In the genomic region with DNA sequence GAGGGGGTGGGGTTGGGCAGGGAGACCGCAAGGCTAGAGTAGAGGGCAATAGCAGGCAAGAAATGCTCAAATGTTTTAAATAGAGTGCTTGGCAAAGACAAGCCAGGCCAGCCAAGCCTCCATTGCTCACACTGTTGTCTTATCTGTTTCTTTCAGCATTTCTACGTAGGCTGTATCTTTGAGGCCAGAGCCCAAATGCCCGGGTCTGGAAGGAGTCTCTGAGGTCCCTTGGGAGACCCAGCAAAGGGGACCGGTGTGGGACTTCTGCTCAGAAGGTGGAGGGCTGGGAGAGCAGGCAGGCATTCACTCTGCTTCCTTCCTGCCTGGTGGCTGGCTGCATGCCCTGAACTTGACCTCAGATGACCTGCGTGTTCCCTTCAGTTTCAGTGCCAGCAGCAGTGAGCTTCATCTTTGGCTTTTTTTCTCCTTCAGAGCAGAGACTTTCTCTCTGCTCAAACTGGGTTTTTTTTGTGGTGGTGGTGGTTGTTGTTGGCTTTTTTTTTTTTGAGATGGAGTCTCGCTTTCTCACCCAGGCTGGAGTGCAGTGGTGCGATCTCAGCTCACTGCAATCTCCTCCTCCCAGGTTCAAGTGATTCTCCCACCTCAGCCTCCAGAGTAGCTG, we compare ENCODE assay signal across 8 cellular contexts. TPM values are rescaled to one million over a fixed set of nuclear protein-coding genes. Genes with fewer than 3 reads are reported as not detected.
DNase-seq lines count a peak whose midpoint lies in the region; ATAC-seq, FAIRE-seq and TF ChIP-seq lines count a peak whose summit lies in the region.

No MANE protein-coding gene starts in this region.

- DNase-seq in EH (ENCODE audit: low read depth) (peak; percentile 58), endothelial cell of umbilical vein (ENCODE audit: low read depth, low spot score) (peak; percentile 76), sciatic nerve (ENCODE audit: low spot score) (peak; percentile 82), SW 1271 (lab: John Stamatoyannopoulos, UW) (no peak), NCI-H524 (lab: John Stamatoyannopoulos, UW) (no peak)
- peak; percentile 58 for DNase-seq in T-helper 2 cell treated with Interferon-gamma antibody and Interleukin-4, amounts not matched to agents 5 μg/mL and 100 μg/mL, for 36 hours (ENCODE audit: low spot score)

- H3K4me2 ChIP-seq in endothelial cell of umbilical vein (ENCODE audit: insufficient read depth, low read length): peak overlapping the region; percentile 17

- no peak for TF ChIP-seq CTCF in endothelial cell of umbilical vein (IDR thresholded peaks at IDR 0.05; ENCODE audit: extremely low read depth in 1 of 2, insufficient read depth in 1 of 2, low read depth in 1 of 2, low read length in 2 of 2)

- BruUV-seq in endothelial cell of umbilical vein (replicated peaks; lab: Mats Ljungman, UMichigan): no TSS peak

- H4K20me1 ChIP-seq in endothelial cell of umbilical vein (replicated peaks; ENCODE audit: control insufficient read depth, extremely low read depth, insufficient read depth, low read length): no peaks in the 10 kb centered on the region

- peak overlapping the region; percentile 77 for H3K4me3 Mint-ChIP-seq in T-helper 2 cell treated with Interferon-gamma antibody and Interleukin-4, amounts not matched to agents 5 μg/mL and 100 μg/mL, for 36 hours

- ATAC-seq in GM19467 (IDR thresholded peaks at IDR 0.05; ENCODE audit: unreplicated experiment) (peak; percentile 69), HG03565 (IDR thresholded peaks at IDR 0.05; ENCODE audit: unreplicated experiment) (peak; percentile 62), sciatic nerve (peak; percentile 88)

- no peaks in the 10 kb centered on the region for H3K9me1 ChIP-seq in endothelial cell of umbilical vein (replicated peaks; ENCODE audit: control insufficient read depth, extremely low read depth, insufficient read depth, low read length)

- POLR2A ChIA-PET in endothelial cell of umbilical vein (lab: Charles Lee): interaction anchor here (0.6 to 1.1 kb wide), 4 partner anchors 9 to 281 kb away, joined by 3 to 10 read pairs (median 5); no protein-coding TSS in a partner anchor

- dilution Hi-C loops in endothelial cell of umbilical vein (cut with MboI; ENCODE audit: extremely low pct_ligation_motif_present, low sequenced_read_pairs): no loop called here

- intact Hi-C loops in endothelial cell of umbilical vein (cut with micrococcal nuclease) (no loop called here), sciatic nerve (cut with DNase I) (no loop called here)

- no peak overlapping the region for H3K27ac ChIP-seq in endothelial cell of umbilical vein (ENCODE audit: insufficient read depth, low read depth, low read length)

- H3K36me3 Mint-ChIP-seq in T-helper 2 cell treated with Interferon-gamma antibody and Interleukin-4, amounts not matched to agents 5 μg/mL and 100 μg/mL, for 36 hours (ENCODE audit: low read depth): no peaks in the 10 kb centered on the region

- H3K4me3 ChIP-seq in endothelial cell of umbilical vein (replicated peaks in 1 of 3; ENCODE audit: insufficient read depth in 1 of 3, low read depth in 1 of 3, low read length in 3 of 3): no peak overlapping the region

- CTCF ChIA-PET in endothelial cell of umbilical vein (lab: Charles Lee): interaction anchor here (0.7 to 1.9 kb wide), 10 partner anchors 9 to 279 kb away, joined by 3 to 7 read pairs (median 4); no protein-coding TSS in a partner anchor

- H3K4me1 ChIP-seq in endothelial cell of umbilical vein (ENCODE audit: control insufficient read depth, extremely low read depth, insufficient read depth, low read length): peaks cover 6% of the 10 kb centered on the region

- H2AFZ ChIP-seq in endothelial cell of umbilical vein (ENCODE audit: low read depth, low read length): peak overlapping the region; percentile 10

- no peaks in the 10 kb centered on the region for H3K27me3 ChIP-seq in endothelial cell of umbilical vein (ENCODE audit: control insufficient read depth in 2 of 2, insufficient read depth in 2 of 2, low read length in 2 of 2)

- no peaks in the 10 kb centered on the region for H3K9me3 Mint-ChIP-seq in T-helper 2 cell treated with Interferon-gamma antibody and Interleukin-4, amounts not matched to agents 5 μg/mL and 100 μg/mL, for 36 hours

- peaks cover 46% of the 10 kb centered on the region for H3K4me1 Mint-ChIP-seq in T-helper 2 cell treated with Interferon-gamma antibody and Interleukin-4, amounts not matched to agents 5 μg/mL and 100 μg/mL, for 36 hours (ENCODE audit: low read depth)

- no peaks in the 10 kb centered on the region for H3K27me3 Mint-ChIP-seq in T-helper 2 cell treated with Interferon-gamma antibody and Interleukin-4, amounts not matched to agents 5 μg/mL and 100 μg/mL, for 36 hours (ENCODE audit: low read depth)

- no peaks in the 10 kb centered on the region for H3K9me3 ChIP-seq in endothelial cell of umbilical vein (replicated peaks; ENCODE audit: control insufficient read depth, insufficient read depth, low read length)

- TF ChIP-seq POLR2A in endothelial cell of umbilical vein (IDR thresholded peaks at IDR 0.05; ENCODE audit: low read depth, low read length): no peak

- no peaks in the 10 kb centered on the region for H3K36me3 ChIP-seq in endothelial cell of umbilical vein (ENCODE audit: control insufficient read depth in 2 of 2, extremely low read depth in 1 of 2, insufficient read depth in 2 of 2, low read length in 2 of 2)

- H3K27ac Mint-ChIP-seq in T-helper 2 cell treated with Interferon-gamma antibody and Interleukin-4, amounts not matched to agents 5 μg/mL and 100 μg/mL, for 36 hours: peak overlapping the region; percentile 81

- no peaks in the 10 kb centered on the region for H3K79me2 ChIP-seq in endothelial cell of umbilical vein (ENCODE audit: control insufficient read depth, insufficient read depth, low read length)

- FAIRE-seq in endothelial cell of umbilical vein (lab: Jason Lieb, UNC): peak; percentile 80

- no peak overlapping the region for H3K9ac ChIP-seq in endothelial cell of umbilical vein (replicated peaks; ENCODE audit: extremely low read depth, insufficient read depth, low read length)

TF ChIP-seq in endothelial cell of umbilical vein, 7 proteins besides CTCF, POLR2A, EP300 and RAD21:
- TF ChIP-seq MYC (IDR thresholded peaks at IDR 0.05; ENCODE audit: low read depth, low read length): no peak
- TF ChIP-seq EZH2 (IDR thresholded peaks at IDR 0.05; ENCODE audit: borderline replicate concordance, low read depth, low read length, severe bottlenecking): no peak
- TF ChIP-seq, protein P1, sequence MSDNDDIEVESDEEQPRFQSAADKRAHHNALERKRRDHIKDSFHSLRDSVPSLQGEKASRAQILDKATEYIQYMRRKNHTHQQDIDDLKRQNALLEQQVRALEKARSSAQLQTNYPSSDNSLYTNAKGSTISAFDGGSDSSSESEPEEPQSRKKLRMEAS (IDR thresholded peaks at IDR 0.05; ENCODE audit: insufficient read depth, insufficient read length): no peak
- TF ChIP-seq POLR2AphosphoS5 (IDR thresholded peaks at IDR 0.05; ENCODE audit: insufficient read depth, low read depth, low read length): no peak
- TF ChIP-seq FOS (IDR thresholded peaks at IDR 0.05; ENCODE audit: borderline replicate concordance, insufficient read depth, low read length): no peak
- TF ChIP-seq JUN (IDR thresholded peaks at IDR 0.05; ENCODE audit: borderline replicate concordance, insufficient read depth, insufficient read length, low read depth): no peak
- no peak for TF ChIP-seq GATA2 (IDR thresholded peaks at IDR 0.05; ENCODE audit: insufficient read depth, insufficient read length, low read depth, low read length)
TF ChIP-seq in endothelial cell of umbilical vein: peak in this region for 0.

RNA-seq across cellular contexts. Expression of a gene that starts 13.7 kb away (rescaled TPM):
- total RNA-seq in endothelial cell of umbilical vein (14.7 and 15.6 TPM in 2 replicates), sciatic nerve (12.1 TPM)
- 3.0 and 3.4 TPM in 2 replicates for polyA plus RNA-seq in endothelial cell of umbilical vein
- 3.4 and 3.6 TPM in 2 replicates for polyA plus RNA-seq in endothelial cell of umbilical vein (2011; cell fraction: cytosol; rRNA removed)
- polyA plus RNA-seq in endothelial cell of umbilical vein (2011; cell fraction: nucleus; rRNA removed): 13.8 and 14.6 TPM in 2 replicates
- polyA plus RNA-seq in endothelial cell of umbilical vein (2012): 6.5 and 7.4 TPM in 2 replicates
- 10.6 and 11.2 TPM in 2 replicates for polyA minus RNA-seq in endothelial cell of umbilical vein
- 9.1 TPM for polyA minus RNA-seq in endothelial cell of umbilical vein (2011; cell fraction: cytosol; rRNA and poly(A)+ RNA removed)
- 13.2 and 15.1 TPM in 2 replicates for polyA minus RNA-seq in endothelial cell of umbilical vein (2011; cell fraction: nucleus; rRNA and poly(A)+ RNA removed)

RNA-seq across cellular contexts. Expression of a gene that starts 44.3 kb away (rescaled TPM):
- total RNA-seq in endothelial cell of umbilical vein (51.8 and 58.8 TPM in 2 replicates), sciatic nerve (38.8 TPM)
- 68.7 and 77.5 TPM in 2 replicates for polyA plus RNA-seq in endothelial cell of umbilical vein
- polyA plus RNA-seq in endothelial cell of umbilical vein (2011; cell fraction: cytosol; rRNA removed): 85.8 and 99.0 TPM in 2 replicates
- polyA plus RNA-seq in endothelial cell of umbilical vein (2011; cell fraction: nucleus; rRNA removed): 37.5 and 40.0 TPM in 2 replicates
- polyA plus RNA-seq in endothelial cell of umbilical vein (2012): 77.6 and 82.7 TPM in 2 replicates
- polyA minus RNA-seq in endothelial cell of umbilical vein: 18.6 and 19.3 TPM in 2 replicates
- 24.8 TPM for polyA minus RNA-seq in endothelial cell of umbilical vein (2011; cell fraction: cytosol; rRNA and poly(A)+ RNA removed)
- 16.0 and 19.5 TPM in 2 replicates for polyA minus RNA-seq in endothelial cell of umbilical vein (2011; cell fraction: nucleus; rRNA and poly(A)+ RNA removed)

Comparison
In these comparisons a context has a peak if more than half of its experiments do, and no peak if none do; other contexts are left out.
1. DNase-seq: peak in EH (single experiment), T-helper 2 cell treated with Interferon-gamma antibody and Interleukin-4, amounts not matched to agents 5 μg/mL and 100 μg/mL, for 36 hours (single experiment), endothelial cell of umbilical vein (single experiment) and sciatic nerve (single experiment); none in SW 1271 (0 of 2) and NCI-H524 (0 of 2).
2. Peak in every context shown above with its lines, with median percentiles within 50 percentile points of each other: ATAC-seq.